8 cellular contexts compared by ENCODE assay signal in genomic region chr4:82560853-82561744, GRCh38. TPM values are rescaled to one million over a fixed set of nuclear protein-coding genes. Genes with fewer than 3 reads are reported as not detected.
DNase-seq lines count a peak whose midpoint lies in the region; ATAC-seq and TF ChIP-seq lines count a peak whose summit lies in the region.

No MANE protein-coding gene starts in this region.

- H3K9ac ChIP-seq in mesendoderm (ENCODE audit: low read length) = peak overlapping the region; percentile 64

- WGBS in mesendoderm (ENCODE audit: extremely low coverage, insufficient coverage, low lambda C conversion rate) = no CpG with 5 or more reads among the region's 55 CpGs

- H3K4me3 ChIP-seq in BE2C (ENCODE audit: low read depth, low read length) (peak overlapping the region; percentile 43), mesendoderm (ENCODE audit: low read length) (peak overlapping the region; percentile 36), uterus (peak overlapping the region; percentile 36 to 62)
- H3K4me3 ChIP-seq in Jurkat, Clone E6-1 (ENCODE audit: low read length) = peak overlapping the region; percentile 48

- TF ChIP-seq CTCF in BE2C (IDR thresholded peaks at IDR 0.05; ENCODE audit: low read depth, low read length) (no peak), uterus (IDR thresholded peaks at IDR 0.05) (no peak)

- H3K36me3 ChIP-seq in BE2C = no peaks in the 10 kb centered on the region
- no peaks in the 10 kb centered on the region for H3K36me3 ChIP-seq in mesendoderm (ENCODE audit: control insufficient read depth, insufficient read depth, low read length)
- no peaks in the 10 kb centered on the region for H3K36me3 ChIP-seq in uterus

- no peak overlapping the region for H4K8ac ChIP-seq in mesendoderm (ENCODE audit: low read depth, low read length)

- H3K9me3 ChIP-seq in BE2C (no peaks in the 10 kb centered on the region), uterus (no peaks in the 10 kb centered on the region)

- H3K79me2 ChIP-seq in mesendoderm (ENCODE audit: control insufficient read depth, insufficient read depth, low read length) = no peaks in the 10 kb centered on the region

- TF ChIP-seq POLR2A in uterus (IDR thresholded peaks at IDR 0.05) = no peak

- intact Hi-C loops in uterus (cut with DNase I; ENCODE audit: low total_unique reads) = no loop called here

- H2AK5ac ChIP-seq in mesendoderm (ENCODE audit: low read length) = no peak overlapping the region

- H2BK15ac ChIP-seq in mesendoderm (replicated peaks; ENCODE audit: low read depth) = no peak overlapping the region

- peak overlapping the region; percentile 43 for H3K4me2 ChIP-seq in mesendoderm (ENCODE audit: low read length)

- H3K79me1 ChIP-seq in mesendoderm (ENCODE audit: low read length) = no peaks in the 10 kb centered on the region

- peak overlapping the region; percentile 18 for H3K4ac ChIP-seq in mesendoderm (ENCODE audit: low read depth, low read length)

- H2BK120ac ChIP-seq in mesendoderm (ENCODE audit: low read depth, low read length) = no peak overlapping the region

- H3K27ac ChIP-seq in mesendoderm (ENCODE audit: low read depth, low read length) = no peak overlapping the region
- H3K27ac ChIP-seq in uterus = no peak overlapping the region

- H3K18ac ChIP-seq in mesendoderm (ENCODE audit: low read length) = peak overlapping the region; percentile 72

- DNase-seq in BE2C = peak; percentile 24
- no peak for DNase-seq in Jurkat, Clone E6-1 (ENCODE audit: low read depth, low spot score)
- peak; percentile 22 for DNase-seq in dermis blood vessel endothelial cell
- no peak for DNase-seq in mesendoderm
- no peak for DNase-seq in uterus
- DNase-seq in activated CD4-positive, CD25-positive, alpha-beta regulatory T cell (lab: John Stamatoyannopoulos, UW) = no peak
- no peak for DNase-seq in NCI-H524 treated with DMSO at 0.1 percent for 48 hours (lab: John Stamatoyannopoulos, UW)

- ATAC-seq in HG03045 (IDR thresholded peaks at IDR 0.05; ENCODE audit: unreplicated experiment) = no peak

- H3K4me1 ChIP-seq in BE2C = no peaks in the 10 kb centered on the region
- H3K4me1 ChIP-seq in mesendoderm (ENCODE audit: control insufficient read depth, low read depth, low read length) = no peaks in the 10 kb centered on the region
- no peaks in the 10 kb centered on the region for H3K4me1 ChIP-seq in uterus

- no peak overlapping the region for H3K23ac ChIP-seq in mesendoderm (ENCODE audit: low read length)

- H4K5ac ChIP-seq in mesendoderm (ENCODE audit: low read length) = no peak overlapping the region

- H3K27me3 ChIP-seq in BE2C = no peaks in the 10 kb centered on the region; the same call in 1 of the 2 replicates
- H3K27me3 ChIP-seq in mesendoderm (ENCODE audit: insufficient read depth, low read length, poor library complexity) = no peaks in the 10 kb centered on the region
- H3K27me3 ChIP-seq in uterus = no peaks in the 10 kb centered on the region

- H2BK5ac ChIP-seq in mesendoderm (ENCODE audit: low read length) = no peak overlapping the region

- H3K56ac ChIP-seq in mesendoderm (ENCODE audit: low read length) = peak overlapping the region; percentile 71

RNA-seq across cellular contexts. Expression of gene TMEM150C, which starts 0.7 kb away (rescaled TPM):
- 1.4 TPM for polyA plus RNA-seq in BE2C (2012; ENCODE audit: insufficient read depth, insufficient read length, low read depth)
- 3.6 TPM for polyA plus RNA-seq in Jurkat, Clone E6-1 (2012; ENCODE audit: insufficient read depth, insufficient read length)
- total RNA-seq in dermis blood vessel endothelial cell (6.0 and 19.1 TPM in 2 replicates), uterus (10 to 100 TPM in 2 of 4 donors, 1 to 10 TPM in 2; 3.1 to 22.5 (median 11.6) TPM)
- 2.0 TPM for polyA plus RNA-seq in mesendoderm (2013, experiment 1 of 2)
- polyA plus RNA-seq in mesendoderm (2013, experiment 2 of 2) = 1.6 TPM

Comparison
In these comparisons a context has a peak if more than half of its experiments do, and no peak if none do; other contexts are left out.
1. DNase-seq: peak in BE2C (single experiment) and dermis blood vessel endothelial cell (single experiment); none in Jurkat, Clone E6-1 (single experiment), mesendoderm (single experiment), uterus (0 of 2), activated CD4-positive, CD25-positive, alpha-beta regulatory T cell (0 of 4) and NCI-H524 treated with DMSO at 0.1 percent for 48 hours (single experiment).
2. Peak in every context shown above with its lines, with median percentiles within 50 percentile points of each other: H3K4me3 ChIP-seq.